In the genomic region with DNA sequence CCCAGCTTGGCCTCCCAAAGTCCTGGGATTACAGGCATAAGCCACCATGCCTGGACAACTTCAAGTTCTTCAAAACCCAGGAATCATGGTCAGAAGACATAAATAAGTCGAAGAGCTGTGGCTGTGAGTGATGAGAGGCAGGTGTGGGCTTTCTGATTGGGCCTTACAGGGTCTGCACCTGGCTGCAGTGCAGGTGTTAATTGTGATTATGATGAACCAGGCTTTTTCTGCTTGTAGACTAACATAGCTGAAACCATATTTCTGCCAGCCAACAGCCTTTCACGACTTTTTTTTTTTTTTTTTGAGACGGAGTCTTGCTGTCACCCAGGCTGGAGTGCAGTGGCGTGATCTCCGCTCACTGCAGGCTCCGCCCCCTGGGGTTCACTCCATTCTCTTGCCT, we compare ENCODE assay signal across 31 cellular contexts.
"Had no signal": no experiment of that assay in that cellular context is flagged by ENCODE, and none has a peak within 500 bp of the region (broad histone marks: within the 10 kb centered on the region; RNA-seq: fewer than 3 reads in every experiment).

No MANE protein-coding gene starts in this region.

- H3K4me1 ChIP-seq: adrenal gland, body of pancreas, esophagus muscularis mucosa, foreskin keratinocyte, gastrocnemius medialis had no signal

- H3K4me3 ChIP-seq: adrenal gland, body of pancreas, esophagus muscularis mucosa, gastrocnemius medialis, heart left ventricle had no signal

- H3K27me3 ChIP-seq: adrenal gland, body of pancreas, esophagus muscularis mucosa, foreskin keratinocyte, gastrocnemius medialis, heart left ventricle had no signal

- ATAC-seq: activated CD4-positive, alpha-beta T cell treated with anti-CD3 and anti-CD28 coated beads for 36 hours; activated CD8-positive, alpha-beta memory T cell treated with anti-CD3 and anti-CD28 coated beads, Interleukin-2, amount 10 ng/mL, durations not matched to agents 7 days and 5 days; activated CD8-positive, alpha-beta T cell treated with anti-CD3 and anti-CD28 coated beads, Interleukin-2, amount 10 ng/mL, durations not matched to agents 7 days and 5 days; activated naive CD8-positive, alpha-beta T cell treated with anti-CD3 and anti-CD28 coated beads, Interleukin-2, amount 50 U/mL, for 24 hours; body of pancreas; effector memory CD8-positive, alpha-beta T cell; foreskin keratinocyte; gastrocnemius medialis; heart left ventricle had no signal

- H3K27ac ChIP-seq: adrenal gland, body of pancreas, esophagus muscularis mucosa, foreskin keratinocyte, gastrocnemius medialis, heart left ventricle had no signal

- H3K36me3 ChIP-seq: adrenal gland, esophagus muscularis mucosa, gastrocnemius medialis, heart left ventricle had no signal

- DNase-seq: activated CD4-positive, alpha-beta memory T cell treated with anti-CD3 and anti-CD28 coated beads for 36 hours; activated CD4-positive, alpha-beta T cell treated with anti-CD3 and anti-CD28 coated beads for 36 hours; activated CD4-positive, alpha-beta T cell treated with anti-CD3 and anti-CD28 coated beads, Interleukin-2, amount 10 ng/mL, durations not matched to agents 24 days and 14 days; activated CD4-positive, CD25-positive, alpha-beta regulatory T cell; activated CD4-positive, CD25-positive, alpha-beta regulatory T cell treated with anti-CD3 and anti-CD28 coated beads, Interleukin-2, amount 50 U/mL, for 72 hours; activated CD8-positive, alpha-beta memory T cell treated with anti-CD3 and anti-CD28 coated beads, Interleukin-2, amount 10 ng/mL, durations not matched to agents 7 days and 5 days; activated CD8-positive, alpha-beta memory T cell treated with anti-CD3 and anti-CD28 coated beads, Interleukin-2, amount 50 U/mL, for 4 hours; activated CD8-positive, alpha-beta T cell treated with anti-CD3 and anti-CD28 coated beads, Interleukin-2, amount 10 ng/mL, durations not matched to agents 7 days and 5 days; activated effector memory CD4-positive, alpha-beta T cell treated with anti-CD3 and anti-CD28 coated beads, Interleukin-2, amount 50 U/mL, for 16 hours; activated naive CD4-positive, alpha-beta T cell treated with anti-CD3 and anti-CD28 coated beads for 36 hours; activated naive CD8-positive, alpha-beta T cell treated with anti-CD3 and anti-CD28 coated beads for 36 hours; activated naive CD8-positive, alpha-beta T cell treated with anti-CD3 and anti-CD28 coated beads, Interleukin-2, amount 50 U/mL, for 24 hours; activated T-cell treated with anti-CD3 and anti-CD28 coated beads, Interleukin-2, amount 50 U/mL, for 1 hour; activated T-cell treated with anti-CD3 and anti-CD28 coated beads, Interleukin-2, amount 50 U/mL, for 48 hours; amygdala; aorta; body of pancreas; caudate nucleus; cortex of kidney; dermis blood vessel endothelial cell; effector CD4-positive, alpha-beta T cell; effector memory CD8-positive, alpha-beta T cell; erythroblast; foreskin keratinocyte; gastrocnemius medialis; glutamatergic neuron; heart left ventricle; T-helper 2 cell had no signal

- FAIRE-seq: colon had no signal

- H3K9me3 ChIP-seq: adrenal gland, body of pancreas, esophagus muscularis mucosa, gastrocnemius medialis, heart left ventricle had no signal
